ENCODE assay signal across 8 cellular contexts in genomic region chr22:50674606-50675552, GRCh38. TPM values are rescaled to one million over a fixed set of nuclear protein-coding genes. Genes with fewer than 3 reads are reported as not detected.
DNase-seq lines count a peak whose midpoint lies in the region; ATAC-seq and TF ChIP-seq lines count a peak whose summit lies in the region.

No MANE protein-coding gene starts in this region.

- H3K27me3 ChIP-seq in mesendoderm (ENCODE audit: insufficient read depth, low read length, poor library complexity): no peaks in the 10 kb centered on the region
- peaks cover 17% of the 10 kb centered on the region for H3K27me3 ChIP-seq in upper lobe of right lung

- H3K56ac ChIP-seq in mesendoderm (ENCODE audit: low read length): peak overlapping the region; percentile 74

- H3K79me2 ChIP-seq in mesendoderm (ENCODE audit: control insufficient read depth, insufficient read depth, low read length): no peaks in the 10 kb centered on the region

- peak; percentile 31 for DNase-seq in activated CD8-positive, alpha-beta memory T cell treated with anti-CD3 and anti-CD28 coated beads, Interleukin-2, amount 50 U/mL, for 4 hours
- no peak for DNase-seq in activated CD8-positive, alpha-beta memory T cell treated with anti-CD3 and anti-CD28 coated beads, Interleukin-2, amount 50 U/mL, for 48 hours
- peak; percentile 93 for DNase-seq in NCI-H748 (lab: John Stamatoyannopoulos, UW; ENCODE audit: unreplicated experiment)
- no peak for DNase-seq in choroid plexus epithelial cell (ENCODE audit: low read depth)
- DNase-seq in mesendoderm: peak; percentile 89
- peak; percentile 90 for DNase-seq in upper lobe of right lung
- DNase-seq in GDM1 (lab: John Stamatoyannopoulos, UW): no peak

- peak overlapping the region; percentile 33 for H3K9ac ChIP-seq in mesendoderm (ENCODE audit: low read length)

- peak overlapping the region; percentile 35 for H3K4me2 ChIP-seq in mesendoderm (ENCODE audit: low read length)

- H3K4me3 ChIP-seq in choroid plexus epithelial cell (ENCODE audit: low read depth, low read length) (peak overlapping the region; percentile 20), mesendoderm (ENCODE audit: low read length) (no peak overlapping the region), upper lobe of right lung (peak overlapping the region; percentile 51)

- WGBS in mesendoderm (ENCODE audit: extremely low coverage, insufficient coverage, low lambda C conversion rate): no CpG with 5 or more reads among the region's 105 CpGs

- H3K23ac ChIP-seq in mesendoderm (ENCODE audit: low read length): no peak overlapping the region

- H3K36me3 ChIP-seq in mesendoderm (ENCODE audit: control insufficient read depth, insufficient read depth, low read length): no peaks in the 10 kb centered on the region
- H3K36me3 ChIP-seq in upper lobe of right lung: no peaks in the 10 kb centered on the region

- no peak overlapping the region for H2BK15ac ChIP-seq in mesendoderm (replicated peaks; ENCODE audit: low read depth)

- H2BK120ac ChIP-seq in mesendoderm (ENCODE audit: low read depth, low read length): no peak overlapping the region

- H3K4me1 ChIP-seq in mesendoderm (ENCODE audit: control insufficient read depth, low read depth, low read length): no peaks in the 10 kb centered on the region
- H3K4me1 ChIP-seq in upper lobe of right lung: no peaks in the 10 kb centered on the region

- H2BK5ac ChIP-seq in mesendoderm (ENCODE audit: low read length): no peak overlapping the region

- H4K5ac ChIP-seq in mesendoderm (ENCODE audit: low read length): no peak overlapping the region

- H3K4ac ChIP-seq in mesendoderm (ENCODE audit: low read depth, low read length): no peak overlapping the region

- H3K27ac ChIP-seq in mesendoderm (ENCODE audit: low read depth, low read length) (no peak overlapping the region), upper lobe of right lung (peak overlapping the region; percentile 42)

- H3K9me3 ChIP-seq in upper lobe of right lung: no peaks in the 10 kb centered on the region

- H3K18ac ChIP-seq in mesendoderm (ENCODE audit: low read length): no peak overlapping the region

- peak; percentile 66 for ATAC-seq in upper lobe of right lung
- no peak for ATAC-seq in HG02840 (IDR thresholded peaks at IDR 0.05; ENCODE audit: low FRiP score, unreplicated experiment)

- no peaks in the 10 kb centered on the region for H3K79me1 ChIP-seq in mesendoderm (ENCODE audit: low read length)

- H2AK5ac ChIP-seq in mesendoderm (ENCODE audit: low read length): no peak overlapping the region

- H4K8ac ChIP-seq in mesendoderm (ENCODE audit: low read depth, low read length): no peak overlapping the region

- TF ChIP-seq CTCF in choroid plexus epithelial cell (conservative IDR thresholded peaks at IDR 0.05; ENCODE audit: low read depth, low read length): no peak
- TF ChIP-seq CTCF in upper lobe of right lung (IDR thresholded peaks at IDR 0.05): no peak

- intact Hi-C loops in upper lobe of right lung (cut with DNase I): no loop called here

RNA-seq across cellular contexts. Expression of gene SHANK3, which starts 2.3 kb away (rescaled TPM):
- 1.2 TPM for polyA plus RNA-seq in mesendoderm (2013, experiment 1 of 2)
- polyA plus RNA-seq in mesendoderm (2013, experiment 2 of 2): 1.1 TPM
- 59.9 TPM for total RNA-seq in upper lobe of right lung

RNA-seq across cellular contexts. Expression of gene ARSA, which starts 46.9 kb away (rescaled TPM):
- 3.3 TPM for polyA plus RNA-seq in mesendoderm (2013, experiment 1 of 2)
- polyA plus RNA-seq in mesendoderm (2013, experiment 2 of 2): 3.1 TPM
- 46.4 TPM for total RNA-seq in upper lobe of right lung

Comparison
In these comparisons a context has a peak if more than half of its experiments do, and no peak if none do; other contexts are left out.
1. DNase-seq: peak in activated CD8-positive, alpha-beta memory T cell treated with anti-CD3 and anti-CD28 coated beads, Interleukin-2, amount 50 U/mL, for 4 hours (single experiment), NCI-H748 (single experiment), mesendoderm (single experiment) and upper lobe of right lung (single experiment); none in activated CD8-positive, alpha-beta memory T cell treated with anti-CD3 and anti-CD28 coated beads, Interleukin-2, amount 50 U/mL, for 48 hours (single experiment), choroid plexus epithelial cell (single experiment) and GDM1 (single experiment).